22 cellular contexts compared by ENCODE assay signal in genomic region chr10:96259884-96260511, GRCh38. TPM values are rescaled to one million over a fixed set of nuclear protein-coding genes. Genes with fewer than 3 reads are reported as not detected.
A peak's percentile ranks its signal among the peaks of the same experiment; 100 is the strongest.
DNase-seq lines count a peak whose midpoint lies in the region; ATAC-seq, FAIRE-seq and TF ChIP-seq lines count a peak whose summit lies in the region.
"Had no signal": no experiment of that assay in that cellular context is flagged by ENCODE, and none has a peak within 500 bp of the region (broad histone marks: within the 10 kb centered on the region; RNA-seq: fewer than 3 reads in every experiment).

No MANE protein-coding gene starts in this region.

- CTCF ChIA-PET in OCI-LY7 (lab: Charles Lee; ENCODE audit: unreplicated experiment) = no interaction called here

- no peaks in the 10 kb centered on the region for H3K9me3 Mint-ChIP-seq in stimulated activated naive B cell treated with anti-CD40 and anti-IgM and Interleukin-4, amounts not matched to agents 10 μg/mL and 1 μg/mL and 100 μg/mL, for 72 hours
- H3K9me3 Mint-ChIP-seq: endodermal cell had no signal

- H3K27ac Mint-ChIP-seq in stimulated activated naive B cell treated with anti-CD40 and anti-IgM and Interleukin-4, amounts not matched to agents 10 μg/mL and 1 μg/mL and 100 μg/mL, for 72 hours = peak overlapping the region; percentile 86
- H3K27ac Mint-ChIP-seq: CD4-positive, CD25-positive, alpha-beta regulatory T cell; endodermal cell had no signal

- peaks cover 18% of the 10 kb centered on the region; the same call in 1 of the 2 replicates for H4K20me1 ChIP-seq in OCI-LY7 (ENCODE audit: insufficient read depth, low read length)

- H3K9me3 ChIP-seq in OCI-LY7 (ENCODE audit: low read length) = no peaks in the 10 kb centered on the region
- H3K9me3 ChIP-seq: upper lobe of left lung had no signal

- H3K4me2 ChIP-seq in OCI-LY7 (ENCODE audit: low read length) = peak overlapping the region; percentile 55

- peaks cover 62 to 90% of the 10 kb centered on the region in 2 donors for H3K4me1 Mint-ChIP-seq in stimulated activated naive B cell treated with anti-CD40 and anti-IgM and Interleukin-4, amounts not matched to agents 10 μg/mL and 1 μg/mL and 100 μg/mL, for 72 hours
- H3K4me1 Mint-ChIP-seq: CD4-positive, CD25-positive, alpha-beta regulatory T cell had no signal

- no TSS peak for BruUV-seq in OCI-LY7 (replicated peaks; lab: Mats Ljungman, UMichigan)

- peaks cover 50 to 65% of the 10 kb centered on the region in 2 donors for H3K36me3 Mint-ChIP-seq in stimulated activated naive B cell treated with anti-CD40 and anti-IgM and Interleukin-4, amounts not matched to agents 10 μg/mL and 1 μg/mL and 100 μg/mL, for 72 hours
- H3K36me3 Mint-ChIP-seq: CD4-positive, CD25-positive, alpha-beta regulatory T cell had no signal

- H3K4me1 ChIP-seq in OCI-LY7 (ENCODE audit: insufficient read depth, low read length, poor library complexity, severe bottlenecking) = peaks cover 96% of the 10 kb centered on the region

- peaks cover 95% of the 10 kb centered on the region for H3K36me3 ChIP-seq in OCI-LY7 (ENCODE audit: insufficient read depth, low read length)
- H3K36me3 ChIP-seq: upper lobe of left lung had no signal

- H3K9me2 ChIP-seq in OCI-LY7 (ENCODE audit: insufficient read depth, low read length) = no peaks in the 10 kb centered on the region

- POLR2A ChIA-PET in OCI-LY7 (lab: Charles Lee) = interaction anchor here (0.6 to 5.1 kb wide), 4 partner anchors 9 to 22 kb away, joined by 3 to 44 read pairs (median 4); partner anchors contain the start of gene BLNK

- no peak overlapping the region for H3K4me3 ChIP-seq in OCI-LY7 (ENCODE audit: low read depth, low read length, poor library complexity, severe bottlenecking)
- H3K4me3 ChIP-seq: upper lobe of left lung had no signal

- H3K79me2 ChIP-seq in OCI-LY7 (ENCODE audit: insufficient read depth, low read depth, low read length) = peaks cover 100% of the 10 kb centered on the region
- H3K79me2 ChIP-seq: parathyroid adenoma had no signal

- peak; percentile 68 for DNase-seq in NCI-H2171 treated with DMSO at 0.1 percent for 48 hours (lab: John Stamatoyannopoulos, UW)
- DNase-seq in NCI-H2171 (lab: John Stamatoyannopoulos, UW) = no peak
- DNase-seq in OCI-LY7 (ENCODE audit: low spot score) = peak; percentile 44
- DNase-seq in left colon = peak in 1 of 2 donors; percentile 55
- DNase-seq in stimulated activated naive B cell treated with anti-CD40 and anti-IgM and Interleukin-4, amounts not matched to agents 10 μg/mL and 1 μg/mL and 100 μg/mL, for 72 hours = no peak
- no peak for DNase-seq in urothelium cell line (ENCODE audit: low spot score)
- no peak for DNase-seq in LoVo (ENCODE audit: low spot score)
- DNase-seq: activated CD4-positive, alpha-beta T cell treated with anti-CD3 and anti-CD28 coated beads for 4 hours; activated gamma-delta T cell; CD4-positive, CD25-positive, alpha-beta regulatory T cell; DMS79 treated with DMSO at 0.1 percent for 48 hours; endodermal cell; left cardiac atrium; NCI-H187 treated with DMSO at 0.1 percent for 48 hours; upper lobe of left lung had no signal

- FAIRE-seq in urothelium cell line (lab: Jason Lieb, UNC) = no peak
- FAIRE-seq: HTR-8/SVneo had no signal

- peak overlapping the region; percentile 8 to 28 for H3K4me3 Mint-ChIP-seq in stimulated activated naive B cell treated with anti-CD40 and anti-IgM and Interleukin-4, amounts not matched to agents 10 μg/mL and 1 μg/mL and 100 μg/mL, for 72 hours
- H3K4me3 Mint-ChIP-seq: CD4-positive, CD25-positive, alpha-beta regulatory T cell; endodermal cell had no signal

- H3K27ac ChIP-seq in OCI-LY7 (ENCODE audit: low read depth, low read length, poor library complexity, severe bottlenecking) = peak overlapping the region; percentile 26
- H3K27ac ChIP-seq: 22Rv1, parathyroid adenoma had no signal

- no peaks in the 10 kb centered on the region for H3K27me3 Mint-ChIP-seq in stimulated activated naive B cell treated with anti-CD40 and anti-IgM and Interleukin-4, amounts not matched to agents 10 μg/mL and 1 μg/mL and 100 μg/mL, for 72 hours

- H2AFZ ChIP-seq in OCI-LY7 (ENCODE audit: low read length) = no peak overlapping the region
- H2AFZ ChIP-seq: parathyroid adenoma had no signal

- intact Hi-C loops in OCI-LY7 (cut with micrococcal nuclease; ENCODE audit: unreplicated experiment) = no loop called here
- intact Hi-C loops in left colon (cut with DNase I, micrococcal nuclease) = no loop called here

- TF ChIP-seq CTCF in OCI-LY7 (conservative IDR thresholded peaks at IDR 0.05; ENCODE audit: low read length) = no peak

- ATAC-seq in left colon (peak; percentile 29), GM21381 (IDR thresholded peaks at IDR 0.05; ENCODE audit: unreplicated experiment) (no peak)
- peak in 1 of 2 donors; percentile 49 for ATAC-seq in stimulated activated naive B cell treated with anti-CD40 and anti-IgM and Interleukin-4, amounts not matched to agents 10 μg/mL and 1 μg/mL and 100 μg/mL, for 72 hours (replicated peaks)

RNA-seq across cellular contexts. Expression of gene BLNK, which starts 11.4 kb away (rescaled TPM):
- 78.0 and 113 TPM in 2 replicates for total RNA-seq in OCI-LY7 (2014; rRNA removed; shearing (Covaris generic))
- 182 and 201 TPM in 2 replicates for total RNA-seq in OCI-LY7 (2022)
- 10 to 100 TPM; 22.1 to 24.9 TPM for total RNA-seq in left colon
- total RNA-seq: endodermal cell, NCI-H460, SK-MEL-5 had no signal

RNA-seq across cellular contexts. Expression of gene DNTT, which starts 44.2 kb away (rescaled TPM):
- 0.16 TPM in 1 of 2 replicates, not detected in the other for total RNA-seq in OCI-LY7 (2014; rRNA removed; shearing (Covaris generic))
- total RNA-seq in OCI-LY7 (2022) = 0.18 and 0.32 TPM in 2 replicates
- not detected for total RNA-seq in left colon
- total RNA-seq: CD4-positive, CD25-positive, alpha-beta regulatory T cell; endodermal cell; left cardiac atrium; MCF 10A; NCI-H460; SK-MEL-5; upper lobe of left lung had no signal

Comparison
In these comparisons a context has a peak if more than half of its experiments do, and no peak if none do; other contexts are left out.
1. DNase-seq: peak in NCI-H2171 treated with DMSO at 0.1 percent for 48 hours (single experiment) and OCI-LY7 (single experiment); none in NCI-H2171 (single experiment), stimulated activated naive B cell treated with anti-CD40 and anti-IgM and Interleukin-4, amounts not matched to agents 10 μg/mL and 1 μg/mL and 100 μg/mL, for 72 hours (single experiment), urothelium cell line (single experiment) and LoVo (single experiment).